Comparison of ENCODE assay signal across 20 cellular contexts in the genomic region with DNA sequence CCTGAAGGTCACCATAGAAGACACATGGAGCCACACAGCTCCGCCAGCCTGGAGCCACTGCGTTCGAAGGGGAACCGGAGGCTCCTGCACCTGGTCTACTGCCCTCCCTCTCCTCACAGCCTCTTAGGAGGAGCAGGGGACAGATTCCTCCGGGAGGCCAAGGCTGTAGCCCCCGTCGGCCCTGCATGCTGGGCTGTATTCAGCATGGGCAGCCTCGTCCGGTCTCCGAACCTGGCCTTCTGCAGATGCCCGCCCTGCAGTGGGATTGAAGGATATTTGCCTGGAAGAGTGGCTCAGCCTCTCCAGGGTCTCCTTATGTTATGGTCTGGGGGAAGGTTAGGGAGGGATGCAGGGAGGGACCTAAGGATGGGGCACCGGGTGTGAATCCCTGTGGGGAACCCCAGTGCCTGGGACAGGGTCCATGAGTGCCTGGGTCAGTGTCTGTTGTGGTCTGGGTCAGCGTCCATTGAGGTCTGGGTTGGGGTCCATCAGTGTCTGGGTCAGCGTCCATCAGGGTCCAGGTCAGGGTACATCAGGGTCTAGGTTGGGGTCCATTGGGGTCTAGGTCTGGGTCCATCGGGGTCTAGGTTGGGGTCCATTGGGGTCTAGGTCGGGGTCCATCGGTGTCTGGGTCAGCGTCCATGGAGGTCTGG. TPM values are rescaled to one million over a fixed set of nuclear protein-coding genes. Genes with fewer than 3 reads are reported as not detected.
DNase-seq lines count a peak whose midpoint lies in the region; ATAC-seq and TF ChIP-seq lines count a peak whose summit lies in the region.
"Had no signal": no experiment of that assay in that cellular context is flagged by ENCODE, and none has a peak within 500 bp of the region (broad histone marks: within the 10 kb centered on the region; RNA-seq: fewer than 3 reads in every experiment).

No MANE protein-coding gene starts in this region.

- H3K9me3 ChIP-seq in osteoblast (ENCODE audit: low read depth, low read length) = no peaks in the 10 kb centered on the region

- H3K36me3 ChIP-seq in osteoblast (ENCODE audit: insufficient read depth, low read length) = no peaks in the 10 kb centered on the region
- H3K36me3 ChIP-seq: BLaER1 had no signal

- DNase-seq in activated effector memory CD4-positive, alpha-beta T cell treated with anti-CD3 and anti-CD28 coated beads, Interleukin-2, amount 50 U/mL, for 16 hours = peak; percentile 61
- no peak for DNase-seq in activated effector memory CD4-positive, alpha-beta T cell treated with Interleukin-2 at 50 U/mL for 16 hours
- DNase-seq in ELF-1 (ENCODE audit: low read depth, low spot score) (peak; percentile 0), coronary artery (ENCODE audit: low spot score) (peak; percentile 58), osteoblast (ENCODE audit: insufficient read length, low spot score, missing footprints) (peak; percentile 47), HuH-7.5 (ENCODE audit: low spot score) (no peak)
- no peak for DNase-seq in stimulated activated CD4-positive, alpha-beta T cell treated with anti-CD3 and anti-CD28 coated beads, Interleukin-12 subunit alpha, Interleukin-12 subunit beta, amount 100 ng/mL, for 4 hours
- DNase-seq: Calu3, GOT3, NCI-H1092 treated with DMSO at 0.1 percent for 48 hours, NCI-H146, NCI-H2081 treated with DMSO at 0.1 percent for 48 hours had no signal

- no peaks in the 10 kb centered on the region for H3K27me3 ChIP-seq in osteoblast (ENCODE audit: insufficient read depth, low read length)
- H3K27me3 ChIP-seq: BLaER1 had no signal

- H3K4me1 ChIP-seq in osteoblast (ENCODE audit: insufficient read depth, low read length) = no peaks in the 10 kb centered on the region

- no peak overlapping the region for H2AFZ ChIP-seq in osteoblast (ENCODE audit: low read length)

- no peak overlapping the region for H3K4me3 ChIP-seq in coronary artery
- H3K4me3 ChIP-seq in osteoblast (ENCODE audit: insufficient read depth, low read length) = no peak overlapping the region
- H3K4me3 ChIP-seq: BLaER1, GM12878 had no signal

- TF ChIP-seq CTCF in coronary artery (IDR thresholded peaks at IDR 0.05) (no peak), osteoblast (IDR thresholded peaks at IDR 0.05; ENCODE audit: extremely low read depth, low read depth, low read length) (no peak)

- H3K79me2 ChIP-seq in osteoblast (ENCODE audit: insufficient read depth, low read length) = no peaks in the 10 kb centered on the region

- H4K20me1 ChIP-seq in osteoblast (ENCODE audit: insufficient read depth, low read length) = peaks cover 20% of the 10 kb centered on the region
- H4K20me1 ChIP-seq: BLaER1 had no signal

- H3K27ac ChIP-seq in coronary artery (no peak overlapping the region), osteoblast (ENCODE audit: low read depth, low read length) (no peak overlapping the region)
- H3K27ac ChIP-seq: BLaER1 had no signal

- ATAC-seq in HG03039 (IDR thresholded peaks at IDR 0.05; ENCODE audit: unreplicated experiment) = no peak
- ATAC-seq: GM12878, HCT116, Right ventricle myocardium inferior had no signal

- H3K4me2 ChIP-seq in osteoblast (ENCODE audit: insufficient read depth, low read length) = no peak overlapping the region
- H3K4me2 ChIP-seq: BLaER1 had no signal

RNA-seq across cellular contexts. Expression of gene SCART1, which starts 13.0 kb away (rescaled TPM):
- 5.1 and 5.6 TPM in 2 replicates for total RNA-seq in osteoblast

RNA-seq across cellular contexts. Expression of gene SPRN, which starts 16.3 kb away (rescaled TPM):
- under 0.01 TPM in 2 replicates for total RNA-seq in osteoblast
- total RNA-seq: A673; Calu3; CD4-positive, alpha-beta memory T cell; GM12878; NCI-H460; Right ventricle myocardium inferior had no signal

RNA-seq across cellular contexts. Expression of gene MTG1, which starts 46.8 kb away (rescaled TPM):
- total RNA-seq in osteoblast = 28.3 and 31.5 TPM in 2 replicates

Comparison
In these comparisons a context has a peak if more than half of its experiments do, and no peak if none do; other contexts are left out.
1. DNase-seq: peak in activated effector memory CD4-positive, alpha-beta T cell treated with anti-CD3 and anti-CD28 coated beads, Interleukin-2, amount 50 U/mL, for 16 hours (single experiment), ELF-1 (single experiment), coronary artery (single experiment) and osteoblast (single experiment); none in activated effector memory CD4-positive, alpha-beta T cell treated with Interleukin-2 at 50 U/mL for 16 hours (single experiment), HuH-7.5 (single experiment) and stimulated activated CD4-positive, alpha-beta T cell treated with anti-CD3 and anti-CD28 coated beads, Interleukin-12 subunit alpha, Interleukin-12 subunit beta, amount 100 ng/mL, for 4 hours (single experiment).